9 cellular contexts compared by ENCODE assay signal in genomic region chr15:73305331-73306211, GRCh38.
DNase-seq lines count a peak whose midpoint lies in the region; ATAC-seq, FAIRE-seq and TF ChIP-seq lines count a peak whose summit lies in the region.
"Had no signal": no experiment of that assay in that cellular context is flagged by ENCODE, and none has a peak within 500 bp of the region (broad histone marks: within the 10 kb centered on the region; RNA-seq: fewer than 3 reads in every experiment).

No MANE protein-coding gene starts in this region.

- no peak overlapping the region for H3K9ac ChIP-seq in astrocyte (ENCODE audit: low read length)

- FAIRE-seq in astrocyte (lab: Jason Lieb, UNC) = peak; percentile 20

- POLR2A ChIA-PET in HEK293T (lab: Yijun Ruan, JAX) = no interaction called here

- intact Hi-C loops in upper lobe of right lung (cut with DNase I) = no loop called here

- no peaks in the 10 kb centered on the region for H3K79me2 ChIP-seq in astrocyte (ENCODE audit: insufficient read depth, low read length)

- no peaks in the 10 kb centered on the region for H3K27me3 ChIP-seq in astrocyte (ENCODE audit: insufficient read depth, low read length)
- no peaks in the 10 kb centered on the region for H3K27me3 ChIP-seq in upper lobe of right lung

- no peaks in the 10 kb centered on the region for H3K4me1 Mint-ChIP-seq in astrocyte (ENCODE audit: low read depth, unreplicated experiment)

- H3K4me2 ChIP-seq in astrocyte (ENCODE audit: low read length) = no peak overlapping the region

- H3K4me3 ChIP-seq in astrocyte (ENCODE audit: insufficient read depth, low read depth, low read length) (no peak overlapping the region), upper lobe of right lung (no peak overlapping the region)

- H3K27ac Mint-ChIP-seq in astrocyte (ENCODE audit: unreplicated experiment) = no peak overlapping the region
- H3K27ac Mint-ChIP-seq: natural killer cell treated with Interleukin-12 subunit alpha and Interleukin-12 subunit beta and Interleukin-15 and Interleukin-18, amount 100 ng/mL, for 72 hours had no signal

- H3K9me3 Mint-ChIP-seq in astrocyte (ENCODE audit: unreplicated experiment) = no peaks in the 10 kb centered on the region
- H3K9me3 Mint-ChIP-seq: natural killer cell treated with Interleukin-12 subunit alpha and Interleukin-12 subunit beta and Interleukin-15 and Interleukin-18, amount 100 ng/mL, for 72 hours had no signal

- DNase-seq in COLO829 (ENCODE audit: low spot score) (peak; percentile 42), HEK293T (ENCODE audit: extremely low spot score) (peak; percentile 71), NCI-H510A (lab: John Stamatoyannopoulos, UW) (peak; percentile 72), astrocyte (ENCODE audit: low read depth) (peak; percentile 46), iris pigment epithelial cell (ENCODE audit: low read depth) (peak; percentile 83), upper lobe of right lung (no peak)
- no peak for DNase-seq in stimulated activated CD4-positive, alpha-beta T cell treated with anti-CD3 and anti-CD28 coated beads, Interleukin-4, amount 100 ng/mL, for 24 hours

- CTCF ChIA-PET in HEK293T (lab: Yijun Ruan, JAX) = interaction anchor here (0.5 to 1.2 kb wide), 10 partner anchors 9 to 1525 kb away, joined by 3 to 6 read pairs (median 3); partner anchors contain the start of gene NPTN

- TF ChIP-seq CTCF in astrocyte (IDR thresholded peaks at IDR 0.05; ENCODE audit: insufficient read depth, low read depth, low read length) (peak; percentile 63), upper lobe of right lung (IDR thresholded peaks at IDR 0.05) (peak; percentile 48)

- peaks cover 9% of the 10 kb centered on the region for H3K27me3 Mint-ChIP-seq in astrocyte (ENCODE audit: low read depth, unreplicated experiment)
- H3K27me3 Mint-ChIP-seq: natural killer cell treated with Interleukin-12 subunit alpha and Interleukin-12 subunit beta and Interleukin-15 and Interleukin-18, amount 100 ng/mL, for 72 hours had no signal

- H4K20me1 ChIP-seq in astrocyte (ENCODE audit: insufficient read depth, low read length) = no peaks in the 10 kb centered on the region

- no peak overlapping the region for H3K27ac ChIP-seq in astrocyte (ENCODE audit: low read depth, low read length)
- H3K27ac ChIP-seq in upper lobe of right lung = no peak overlapping the region

- H3K9me3 ChIP-seq in astrocyte (ENCODE audit: insufficient read depth, low read depth, low read length) = no peaks in the 10 kb centered on the region
- no peaks in the 10 kb centered on the region for H3K9me3 ChIP-seq in upper lobe of right lung

- no peaks in the 10 kb centered on the region for H3K36me3 ChIP-seq in astrocyte (ENCODE audit: insufficient read depth, low read length)
- H3K36me3 ChIP-seq in upper lobe of right lung = peaks cover 12% of the 10 kb centered on the region

- ATAC-seq in upper lobe of right lung = peak; percentile 79
- ATAC-seq in GM21528 (IDR thresholded peaks at IDR 0.05; ENCODE audit: low FRiP score, unreplicated experiment) = no peak

- H3K4me1 ChIP-seq in astrocyte (ENCODE audit: insufficient read depth, low read length) = no peaks in the 10 kb centered on the region
- H3K4me1 ChIP-seq in upper lobe of right lung = no peaks in the 10 kb centered on the region

- no peak overlapping the region for H3K4me3 Mint-ChIP-seq in astrocyte (ENCODE audit: unreplicated experiment)
- H3K4me3 Mint-ChIP-seq: natural killer cell treated with Interleukin-12 subunit alpha and Interleukin-12 subunit beta and Interleukin-15 and Interleukin-18, amount 100 ng/mL, for 72 hours had no signal

- H2AFZ ChIP-seq in astrocyte (ENCODE audit: low read depth, low read length) = no peak overlapping the region

- no peaks in the 10 kb centered on the region for H3K36me3 Mint-ChIP-seq in astrocyte (ENCODE audit: low read depth, unreplicated experiment)
- H3K36me3 Mint-ChIP-seq: natural killer cell treated with Interleukin-12 subunit alpha and Interleukin-12 subunit beta and Interleukin-15 and Interleukin-18, amount 100 ng/mL, for 72 hours had no signal

TF ChIP-seq in HEK293T, 16 proteins besides CTCF, POLR2A, EP300 and RAD21:
- no peak for TF ChIP-seq BHLHE40 (IDR thresholded peaks at IDR 0.05; ENCODE audit: borderline replicate concordance)
- TF ChIP-seq FOXK2 (IDR thresholded peaks at IDR 0.05) = no peak
- no peak for TF ChIP-seq TARDBP (IDR thresholded peaks at IDR 0.05)
- no peak for TF ChIP-seq FOXA1 (IDR thresholded peaks at IDR 0.05)
- no peak for TF ChIP-seq HDGF (IDR thresholded peaks at IDR 0.05; ENCODE audit: borderline replicate concordance)
- no peak for TF ChIP-seq SUZ12 (IDR thresholded peaks at IDR 0.05)
- no peak for TF ChIP-seq L3MBTL2 (conservative IDR thresholded peaks at IDR 0.05)
- TF ChIP-seq FOXM1 (IDR thresholded peaks at IDR 0.05; ENCODE audit: borderline replicate concordance) = no peak
- TF ChIP-seq ELF4 (IDR thresholded peaks at IDR 0.05) = no peak
- no peak for TF ChIP-seq CTBP1 (IDR thresholded peaks at IDR 0.05; ENCODE audit: borderline replicate concordance)
- no peak for TF ChIP-seq NFRKB (IDR thresholded peaks at IDR 0.05)
- no peak for TF ChIP-seq ARNT (IDR thresholded peaks at IDR 0.05)
- no peak for TF ChIP-seq LEF1 (IDR thresholded peaks at IDR 0.05; ENCODE audit: borderline replicate concordance)

Comparison
In these comparisons a context has a peak if more than half of its experiments do, and no peak if none do; other contexts are left out.
1. DNase-seq: peak in COLO829 (single experiment), HEK293T (single experiment), NCI-H510A (single experiment), astrocyte (single experiment) and iris pigment epithelial cell (single experiment); none in upper lobe of right lung (single experiment) and stimulated activated CD4-positive, alpha-beta T cell treated with anti-CD3 and anti-CD28 coated beads, Interleukin-4, amount 100 ng/mL, for 24 hours (single experiment).